27 cellular contexts compared by ENCODE assay signal in genomic region chr7:4657640-4658417, GRCh38.
"Had no signal": no experiment of that assay in that cellular context is flagged by ENCODE, and none has a peak within 500 bp of the region (broad histone marks: within the 10 kb centered on the region; RNA-seq: fewer than 3 reads in every experiment).

No MANE protein-coding gene starts in this region.

- ATAC-seq: natural killer cell; psoas muscle; right cardiac atrium; sciatic nerve; stimulated activated memory B cell treated with anti-CD40 and anti-IgM and Interleukin-4, amounts not matched to agents 10 μg/mL and 1 μg/mL and 100 μg/mL, for 72 hours; stimulated activated naive CD8-positive, alpha-beta T cell treated with anti-CD3 and anti-CD28 coated beads, Interleukin-15, amount 100 ng/mL, for 72 hours; stimulated activated naive CD8-positive, alpha-beta T cell treated with anti-CD3 and anti-CD28 coated beads, Interleukin-15, Interleukin-2, amounts not matched to agents 100 U/mL and 50 U/mL, for 24 hours; upper lobe of right lung had no signal

- H3K27me3 ChIP-seq: ovary, spleen, suprapubic skin, testis, tibial artery, transverse colon, upper lobe of right lung, vagina had no signal

- DNase-seq: natural killer cell; occipital lobe; ovary; psoas muscle; right cardiac atrium; spleen; stimulated activated CD4-positive, alpha-beta T cell treated with anti-CD3 and anti-CD28 coated beads, Interleukin-12 subunit alpha, Interleukin-12 subunit beta, amount 100 ng/mL, for 4 hours; stimulated activated CD4-positive, alpha-beta T cell treated with anti-CD3 and anti-CD28 coated beads, Interleukin-1b, Interleukin-23, amount 100 ng/mL, for 48 hours; stimulated activated CD4-positive, alpha-beta T cell treated with anti-CD3 and anti-CD28 coated beads, Interleukin-4, amount 100 ng/mL, for 1 hour; stimulated activated CD4-positive, alpha-beta T cell treated with anti-CD3 and anti-CD28 coated beads, Interleukin-4, amount 100 ng/mL, for 4 hours; stimulated activated CD8-positive, alpha-beta memory T cell treated with anti-CD3 and anti-CD28 coated beads, Interleukin-4, amount 100 ng/mL, for 48 hours; stimulated activated naive CD4-positive, alpha-beta T cell; stimulated activated naive CD8-positive, alpha-beta T cell treated with anti-CD3 and anti-CD28 coated beads, Interleukin-15, amount 100 ng/mL, for 72 hours; stimulated activated naive CD8-positive, alpha-beta T cell treated with anti-CD3 and anti-CD28 coated beads, Interleukin-15, Interleukin-2, amounts not matched to agents 100 U/mL and 50 U/mL, for 24 hours; substantia nigra; testis; transverse colon; upper lobe of right lung had no signal

- H3K4me1 ChIP-seq: neural progenitor cell, parathyroid adenoma, testis, tibial artery had no signal

- H3K36me3 ChIP-seq: neural progenitor cell, ovary, spleen, suprapubic skin, tibial artery, transverse colon, upper lobe of right lung, vagina had no signal

- H3K4me2 ChIP-seq: neural progenitor cell, smooth muscle cell had no signal

- H3K4me3 ChIP-seq: neural progenitor cell, ovary, psoas muscle, skin epidermis, smooth muscle cell, spleen, suprapubic skin, testis, tibial artery, transverse colon, upper lobe of right lung, vagina had no signal

- H2AFZ ChIP-seq: neural progenitor cell, parathyroid adenoma had no signal

- H3K9ac ChIP-seq: neural progenitor cell, parathyroid adenoma had no signal

- H3K27ac ChIP-seq: neural progenitor cell, ovary, parathyroid adenoma, psoas muscle, skin epidermis, spleen, suprapubic skin, testis, tibial artery, transverse colon, upper lobe of right lung, vagina had no signal

- H3K9me3 ChIP-seq: ovary, suprapubic skin, testis, upper lobe of right lung, vagina had no signal

- H3K79me2 ChIP-seq: parathyroid adenoma had no signal
